ENCODE assay signal across 8 cellular contexts in the genomic region with DNA sequence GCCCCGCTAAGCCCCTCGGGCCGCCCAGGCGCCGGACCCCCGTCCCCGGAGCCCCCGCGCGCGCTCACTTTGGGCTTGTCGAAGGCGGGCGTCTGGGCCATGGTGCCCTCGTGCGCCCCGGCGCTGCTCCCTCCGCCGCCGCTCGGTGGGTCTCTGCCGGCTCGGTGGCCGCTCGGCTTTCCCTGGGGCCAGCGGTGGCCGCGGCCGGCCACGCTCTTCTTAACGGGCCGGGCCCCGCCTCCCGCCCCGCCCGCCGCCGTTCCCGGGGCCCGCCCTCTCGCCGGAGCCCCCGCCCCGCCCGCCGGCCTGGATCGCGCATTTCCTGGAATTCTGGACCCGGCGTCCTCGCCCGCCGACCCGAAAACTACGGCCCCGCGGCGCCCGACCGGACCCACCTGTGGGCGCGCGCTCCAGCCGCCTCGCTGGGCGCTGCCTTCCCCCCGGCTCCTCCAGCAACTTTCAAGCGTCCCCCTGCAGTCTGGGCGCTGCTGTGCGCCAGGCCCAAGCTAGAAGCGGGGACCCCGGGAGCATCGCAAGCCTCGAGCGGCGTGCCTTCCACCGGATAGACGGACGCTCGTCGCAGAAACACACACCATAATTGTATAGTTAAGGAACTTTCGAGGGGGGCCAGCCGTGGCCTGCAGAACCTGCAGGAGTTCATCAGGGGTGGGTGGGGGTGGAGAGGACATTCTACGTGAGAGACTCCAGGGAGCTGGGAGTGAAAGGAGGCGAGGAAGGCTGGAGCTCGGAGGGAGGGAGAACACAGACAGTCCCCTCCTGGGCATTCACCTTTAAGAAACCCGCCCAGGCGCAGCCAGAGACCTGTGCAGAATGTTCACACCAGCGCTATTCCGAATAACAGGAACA. TPM values are rescaled to one million over a fixed set of nuclear protein-coding genes. Genes with fewer than 3 reads are reported as not detected.
DNase-seq lines count a peak whose midpoint lies in the region; FAIRE-seq and TF ChIP-seq lines count a peak whose summit lies in the region.

Gene ADA (minus strand): TSS at position 193 of the 867 bp plus-strand sequence. CDS start 92 bp downstream, at position 101.

- no peaks in the 10 kb centered on the region for H4K20me1 ChIP-seq in neural cell (ENCODE audit: insufficient read depth)

- no peak within 1 kb of the TSS for H3K27ac ChIP-seq in neural cell (ENCODE audit: low read length)

- peak within 1 kb of the TSS; percentile 85 for H3K9ac ChIP-seq in NT2/D1 (ENCODE audit: insufficient read length, low read depth)
- H3K9ac ChIP-seq in neural cell (ENCODE audit: low read length) = peak within 1 kb of the TSS; percentile 20

- H3K4me2 ChIP-seq in neural cell (ENCODE audit: low read length) = no peak within 1 kb of the TSS

- H3K4me1 ChIP-seq in NT2/D1 (ENCODE audit: insufficient read depth, insufficient read length) = peaks cover 29% of the 10 kb centered on the region

- no peak for TF ChIP-seq EP300 in neural cell (conservative IDR thresholded peaks at IDR 0.05; ENCODE audit: poor library complexity, severe bottlenecking)

- DNase-seq in COLO829 (ENCODE audit: low spot score) = peak; percentile 42
- DNase-seq in HFF-Myc (ENCODE audit: extremely low read depth, low read depth) = no peak
- DNase-seq in NT2/D1 (ENCODE audit: low read depth, low spot score) = no peak
- DNase-seq in activated gamma-delta T cell treated with Interleukin-2 at 50 U/mL for 16 hours = peak; percentile 44
- peak; percentile 73 to 75 for DNase-seq in frontal cortex (ENCODE audit: low spot score in 2 of 2)
- no peak for DNase-seq in GM19238 (ENCODE audit: insufficient read length, low spot score)
- DNase-seq in amniotic stem cell (lab: John Stamatoyannopoulos, UW) = no peak

- H3K9me2 ChIP-seq in neural cell (ENCODE audit: insufficient read depth, low read length) = no peaks in the 10 kb centered on the region

- FAIRE-seq in frontal cortex (lab: Jason Lieb, UNC) = no peak

- TF ChIP-seq CTCF in HFF-Myc (IDR thresholded peaks at IDR 0.05; ENCODE audit: low read depth, low read length, missing control alignments) = no peak
- no peak for TF ChIP-seq CTCF in neural cell (IDR thresholded peaks at IDR 0.05; ENCODE audit: poor library complexity, severe bottlenecking)

- no peaks in the 10 kb centered on the region for H3K79me2 ChIP-seq in neural cell (replicated peaks; ENCODE audit: insufficient read depth, low read length)

- no peak for TF ChIP-seq RAD21 in neural cell (conservative IDR thresholded peaks at IDR 0.05)

- H3K27me3 ChIP-seq in NT2/D1 (ENCODE audit: insufficient read depth, insufficient read length) = peaks cover 5% of the 10 kb centered on the region
- peaks cover 22% of the 10 kb centered on the region for H3K27me3 ChIP-seq in neural cell (ENCODE audit: insufficient read depth, low read depth, low read length)

- no peak within 1 kb of the TSS for H2AFZ ChIP-seq in neural cell (ENCODE audit: low read depth, low read length)

- peaks cover 12% of the 10 kb centered on the region; the same call in 1 of the 2 replicates for H3K9me3 ChIP-seq in NT2/D1 (ENCODE audit: insufficient read depth, low read length)
- no peaks in the 10 kb centered on the region for H3K9me3 ChIP-seq in neural cell (ENCODE audit: low read length)

- peaks cover 3% of the 10 kb centered on the region for H3F3A ChIP-seq in neural cell (ENCODE audit: insufficient read depth, low read length, poor library complexity, severe bottlenecking)

- H3K4me3 ChIP-seq in HFF-Myc (replicated peaks; ENCODE audit: low read depth, low read length) (peak within 1 kb of the TSS; percentile 47), NT2/D1 (ENCODE audit: insufficient read length, low read depth) (peak within 1 kb of the TSS; percentile 66), neural cell (ENCODE audit: low read length) (peak within 1 kb of the TSS; percentile 64)

- no peaks in the 10 kb centered on the region for H3K36me3 ChIP-seq in NT2/D1 (ENCODE audit: insufficient read depth, insufficient read length, low read length)
- H3K36me3 ChIP-seq in neural cell (ENCODE audit: insufficient read depth, low read length) = no peaks in the 10 kb centered on the region

TF ChIP-seq in neural cell, 6 proteins besides CTCF, POLR2A, EP300 and RAD21:
- TF ChIP-seq EZH2 (IDR thresholded peaks at IDR 0.05; ENCODE audit: borderline replicate concordance, insufficient read depth, low read length, poor library complexity, severe bottlenecking) (no peak), TAF1 (IDR thresholded peaks at IDR 0.05; ENCODE audit: low read depth) (no peak), POLR2AphosphoS5 (IDR thresholded peaks at IDR 0.05) (no peak), SMC3 (conservative IDR thresholded peaks at IDR 0.05; ENCODE audit: poor library complexity) (no peak), REST (IDR thresholded peaks at IDR 0.05; ENCODE audit: borderline replicate concordance) (no peak), MXI1 (conservative IDR thresholded peaks at IDR 0.05; ENCODE audit: poor library complexity, severe bottlenecking) (no peak)

RNA-seq across cellular contexts. Expression of gene ADA, which starts in this region (rescaled TPM):
- total RNA-seq in frontal cortex = 2.4 TPM
- polyA plus RNA-seq in neural cell = 0.52 and 0.56 TPM in 2 replicates
- 0.81 TPM in 1 of 2 replicates, not detected in the other for polyA minus RNA-seq in neural cell

Comparison
In these comparisons a context has a peak if more than half of its experiments do, and no peak if none do; other contexts are left out.
1. DNase-seq: peak in COLO829 (single experiment), activated gamma-delta T cell treated with Interleukin-2 at 50 U/mL for 16 hours (single experiment) and frontal cortex (2 of 2); none in HFF-Myc (single experiment), NT2/D1 (single experiment), GM19238 (single experiment) and amniotic stem cell (single experiment).
2. Peak in every context shown above with its lines, with median percentiles within 50 percentile points of each other: H3K4me3 ChIP-seq.